Comparison of ENCODE assay signal across 8 cellular contexts in genomic region chr20:3115190-3116107, GRCh38. TPM values are rescaled to one million over a fixed set of nuclear protein-coding genes. Genes with fewer than 3 reads are reported as not detected.
DNase-seq lines count a peak whose midpoint lies in the region; ATAC-seq and TF ChIP-seq lines count a peak whose summit lies in the region.

No MANE protein-coding gene starts in this region.

- no peaks in the 10 kb centered on the region for H3F3A ChIP-seq in DOHH2 (ENCODE audit: control insufficient read depth, insufficient read depth)

- no peaks in the 10 kb centered on the region for H3K27me3 ChIP-seq in DOHH2 (ENCODE audit: control insufficient read depth, low read length)
- H3K27me3 ChIP-seq in neuronal stem cell (ENCODE audit: control insufficient read depth in 3 of 3, insufficient read depth in 3 of 3, low read depth in 1 of 3, low read length in 3 of 3) = no peaks in the 10 kb centered on the region

- no peak overlapping the region for H2AK5ac ChIP-seq in neuronal stem cell (ENCODE audit: low read depth, low read length)

- H3K14ac ChIP-seq in neuronal stem cell (ENCODE audit: low read length) = no peak overlapping the region

- no peak overlapping the region for H2AFZ ChIP-seq in neuronal stem cell (ENCODE audit: low read length)

- H3K27ac ChIP-seq in DOHH2 (ENCODE audit: low read depth, low read length) (no peak overlapping the region), VCaP (peak overlapping the region; percentile 13; the same call in 1 of the 2 replicates), neuronal stem cell (replicated peaks; ENCODE audit: low read length) (no peak overlapping the region)

- H3K23ac ChIP-seq in neuronal stem cell (ENCODE audit: low read depth, low read length, poor library complexity) = peak overlapping the region; percentile 6

- H3K9me3 ChIP-seq in DOHH2 (ENCODE audit: control insufficient read depth, insufficient read depth, low read length) (no peaks in the 10 kb centered on the region), neuronal stem cell (replicated peaks in 1 of 2; ENCODE audit: control insufficient read depth in 2 of 2, insufficient read depth in 1 of 2, low read depth in 1 of 2, low read length in 2 of 2) (peaks cover 0 to 2% of the 10 kb centered on the region in 2 donors)

- no peaks in the 10 kb centered on the region for H4K20me1 ChIP-seq in DOHH2 (ENCODE audit: control insufficient read depth, insufficient read depth, low read depth, low read length)

- H3K36me3 ChIP-seq in DOHH2 (ENCODE audit: control insufficient read depth, low read length) (no peaks in the 10 kb centered on the region), neuronal stem cell (replicated peaks in 1 of 2; ENCODE audit: control insufficient read depth in 2 of 2, insufficient read depth in 2 of 2, low read length in 2 of 2) (peaks cover 5 to 22% of the 10 kb centered on the region in 2 donors)

- H2BK12ac ChIP-seq in neuronal stem cell (ENCODE audit: low read length) = peak overlapping the region; percentile 8

- H2BK120ac ChIP-seq in neuronal stem cell (ENCODE audit: low read depth, low read length) = no peak overlapping the region

- H3K9ac ChIP-seq in neuronal stem cell (ENCODE audit: low read depth, low read length, poor library complexity) = no peak overlapping the region

- no peak overlapping the region for H4K8ac ChIP-seq in neuronal stem cell (ENCODE audit: low read depth, low read length)

- H3K4ac ChIP-seq in neuronal stem cell (ENCODE audit: low read length) = no peak overlapping the region

- no peak overlapping the region for H3K4me3 ChIP-seq in DOHH2 (ENCODE audit: low read length)
- H3K4me3 ChIP-seq in neuronal stem cell (ENCODE audit: low read length in 2 of 2) = peak overlapping the region in 1 of 2 donors; percentile 20

- no peak overlapping the region for H2BK15ac ChIP-seq in neuronal stem cell (ENCODE audit: low read length)

- no peaks in the 10 kb centered on the region for H3K79me2 ChIP-seq in DOHH2 (ENCODE audit: control insufficient read depth, low read length)

- no CpG with 5 or more reads among the region's 30 CpGs for WGBS in neuronal stem cell (ENCODE audit: extremely low coverage in 2 of 2, insufficient read length in 2 of 2, insufficient replicate concordance in 1 of 2), 2 donors

- peaks cover 2% of the 10 kb centered on the region for H3K79me1 ChIP-seq in neuronal stem cell (ENCODE audit: low read depth, low read length)

- ATAC-seq in HG02973 (IDR thresholded peaks at IDR 0.05; ENCODE audit: unreplicated experiment) = no peak

- H2BK5ac ChIP-seq in neuronal stem cell (ENCODE audit: low read length) = no peak overlapping the region

- H4K91ac ChIP-seq in neuronal stem cell (ENCODE audit: low read depth, low read length, poor library complexity) = no peak overlapping the region

- DNase-seq in A172 (ENCODE audit: low spot score) = peak; percentile 53
- peak; percentile 51 for DNase-seq in NAMALWA (ENCODE audit: low spot score)
- peak; percentile 56 for DNase-seq in fibroblast of peridontal ligament (ENCODE audit: extremely low read depth)
- peak; percentile 44 for DNase-seq in neuronal stem cell (ENCODE audit: low spot score)
- no peak for DNase-seq in ureter (ENCODE audit: low spot score)

- H3K9me2 ChIP-seq in DOHH2 (replicated peaks; ENCODE audit: control insufficient read depth, low read length) = no peaks in the 10 kb centered on the region

- H3K4me1 ChIP-seq in DOHH2 (ENCODE audit: control insufficient read depth, low read length) (no peaks in the 10 kb centered on the region), neuronal stem cell (ENCODE audit: control insufficient read depth in 2 of 2, insufficient read depth in 1 of 2, low read depth in 1 of 2, low read length in 2 of 2) (peaks cover 0 to 3% of the 10 kb centered on the region in 2 donors)

- no peak overlapping the region for H3K18ac ChIP-seq in neuronal stem cell (ENCODE audit: low read length)

- no peak overlapping the region for H3K4me2 ChIP-seq in DOHH2 (ENCODE audit: low read length)
- H3K4me2 ChIP-seq in neuronal stem cell (ENCODE audit: insufficient read depth, low read length, poor library complexity, severe bottlenecking) = no peak overlapping the region

- TF ChIP-seq CTCF in DOHH2 (IDR thresholded peaks at IDR 0.05; ENCODE audit: low read depth, low read length, poor library complexity, severe bottlenecking) = peak; percentile 70
- peak; percentile 95 for TF ChIP-seq CTCF in VCaP (conservative IDR thresholded peaks at IDR 0.05)

RNA-seq across cellular contexts. Expression of gene AVP, which starts 30.9 kb away (rescaled TPM):
- total RNA-seq in A172 (2014; rRNA removed; shearing (Covaris generic)) = not detected in 2 replicates
- polyA plus RNA-seq in neuronal stem cell (2013, experiment 1 of 2) = not detected
- 0.07 TPM for polyA plus RNA-seq in neuronal stem cell (2013, experiment 2 of 2)
- total RNA-seq in ureter = not detected

RNA-seq across cellular contexts. Expression of gene OXT, which starts 44.0 kb away (rescaled TPM):
- not detected in 2 replicates for total RNA-seq in A172 (2014; rRNA removed; shearing (Covaris generic))
- polyA plus RNA-seq in neuronal stem cell (2013, experiment 1 of 2) = 0.17 TPM
- polyA plus RNA-seq in neuronal stem cell (2013, experiment 2 of 2) = 0.12 TPM
- not detected for total RNA-seq in ureter

RNA-seq across cellular contexts. Expression of gene FASTKD5, which starts 44.2 kb away (rescaled TPM):
- 20.9 and 26.0 TPM in 2 replicates for total RNA-seq in A172 (2014; rRNA removed; shearing (Covaris generic))
- 6.6 TPM for polyA plus RNA-seq in neuronal stem cell (2013, experiment 1 of 2)
- polyA plus RNA-seq in neuronal stem cell (2013, experiment 2 of 2) = 6.4 TPM
- total RNA-seq in ureter = 12.9 TPM

RNA-seq across cellular contexts. Expression of gene UBOX5, which starts 44.2 kb away (rescaled TPM):
- 4.3 and 4.6 TPM in 2 replicates for total RNA-seq in A172 (2014; rRNA removed; shearing (Covaris generic))
- polyA plus RNA-seq in neuronal stem cell (2013, experiment 1 of 2) = 4.5 TPM
- polyA plus RNA-seq in neuronal stem cell (2013, experiment 2 of 2) = 4.4 TPM
- 8.7 TPM for total RNA-seq in ureter

RNA-seq across cellular contexts. Expression of gene LZTS3, which starts 57.9 kb away (rescaled TPM):
- total RNA-seq in A172 (2014; rRNA removed; shearing (Covaris generic)) = 2.7 and 5.0 TPM in 2 replicates
- 8.4 TPM for polyA plus RNA-seq in neuronal stem cell (2013, experiment 1 of 2)
- 8.7 TPM for polyA plus RNA-seq in neuronal stem cell (2013, experiment 2 of 2)
- total RNA-seq in ureter = 10.1 TPM
